In the genomic region with DNA sequence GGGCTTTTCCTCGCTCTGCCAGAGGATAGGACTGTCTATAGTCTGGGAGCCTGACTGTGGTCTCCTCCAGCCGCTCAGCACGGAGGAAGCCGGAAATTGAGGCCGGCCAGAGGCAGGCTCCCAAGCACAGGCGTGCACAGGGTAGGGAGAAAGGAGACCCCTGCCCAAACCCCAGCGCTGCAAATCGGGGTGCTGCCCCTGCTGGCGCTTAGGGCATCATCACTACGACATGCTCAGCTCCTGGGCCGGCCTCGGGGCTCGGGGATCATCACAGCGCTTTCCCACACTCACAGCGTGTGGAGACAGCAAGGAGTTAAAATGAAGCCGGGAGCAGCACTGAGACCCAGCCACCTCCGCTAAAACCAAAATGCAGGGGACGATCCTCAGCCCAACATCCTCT, we compare ENCODE assay signal across 13 cellular contexts.
"Had no signal": no experiment of that assay in that cellular context is flagged by ENCODE, and none has a peak within 500 bp of the region (broad histone marks: within the 10 kb centered on the region; RNA-seq: fewer than 3 reads in every experiment).

No MANE protein-coding gene starts in this region.

- H3K4me3 ChIP-seq: gastroesophageal sphincter, heart right ventricle, transverse colon had no signal

- H3K4me1 Mint-ChIP-seq: activated naive CD8-positive, alpha-beta T cell treated with anti-CD3 and anti-CD28 coated beads, Interleukin-2, amount 50 U/mL, for 24 hours; activated T-helper 17 cell treated with anti-CD3 and anti-CD28 coated beads, Interleukin-2, amount 50 U/mL, for 72 hours; memory B cell; stimulated activated effector memory CD8-positive, alpha-beta T cell treated with anti-CD3 and anti-CD28 coated beads, Interleukin-12 subunit alpha, Interleukin-12 subunit beta, amount 100 ng/mL, for 72 hours had no signal

- H3K9me3 ChIP-seq: gastroesophageal sphincter, heart right ventricle, transverse colon had no signal

- H3K27ac Mint-ChIP-seq: activated naive CD8-positive, alpha-beta T cell treated with anti-CD3 and anti-CD28 coated beads, Interleukin-2, amount 50 U/mL, for 24 hours; activated T-helper 17 cell treated with anti-CD3 and anti-CD28 coated beads, Interleukin-2, amount 50 U/mL, for 72 hours; memory B cell; natural killer cell treated with Interleukin-12 subunit alpha and Interleukin-12 subunit beta and Interleukin-15 and Interleukin-18, amount 100 ng/mL, for 72 hours; stimulated activated effector memory CD8-positive, alpha-beta T cell treated with anti-CD3 and anti-CD28 coated beads, Interleukin-12 subunit alpha, Interleukin-12 subunit beta, amount 100 ng/mL, for 72 hours had no signal

- H3K27ac ChIP-seq: gastroesophageal sphincter, transverse colon had no signal

- H3K36me3 ChIP-seq: gastroesophageal sphincter, transverse colon had no signal

- H3K4me3 Mint-ChIP-seq: activated naive CD8-positive, alpha-beta T cell treated with anti-CD3 and anti-CD28 coated beads, Interleukin-2, amount 50 U/mL, for 24 hours; activated T-helper 17 cell treated with anti-CD3 and anti-CD28 coated beads, Interleukin-2, amount 50 U/mL, for 72 hours; memory B cell; natural killer cell treated with Interleukin-12 subunit alpha and Interleukin-12 subunit beta and Interleukin-15 and Interleukin-18, amount 100 ng/mL, for 72 hours; stimulated activated effector memory CD8-positive, alpha-beta T cell treated with anti-CD3 and anti-CD28 coated beads, Interleukin-12 subunit alpha, Interleukin-12 subunit beta, amount 100 ng/mL, for 72 hours had no signal

- H3K9me3 Mint-ChIP-seq: activated naive CD8-positive, alpha-beta T cell treated with anti-CD3 and anti-CD28 coated beads, Interleukin-2, amount 50 U/mL, for 24 hours; activated T-helper 17 cell treated with anti-CD3 and anti-CD28 coated beads, Interleukin-2, amount 50 U/mL, for 72 hours; memory B cell; natural killer cell treated with Interleukin-12 subunit alpha and Interleukin-12 subunit beta and Interleukin-15 and Interleukin-18, amount 100 ng/mL, for 72 hours; stimulated activated effector memory CD8-positive, alpha-beta T cell treated with anti-CD3 and anti-CD28 coated beads, Interleukin-12 subunit alpha, Interleukin-12 subunit beta, amount 100 ng/mL, for 72 hours had no signal

- H3K36me3 Mint-ChIP-seq: memory B cell; natural killer cell treated with Interleukin-12 subunit alpha and Interleukin-12 subunit beta and Interleukin-15 and Interleukin-18, amount 100 ng/mL, for 72 hours; stimulated activated effector memory CD8-positive, alpha-beta T cell treated with anti-CD3 and anti-CD28 coated beads, Interleukin-12 subunit alpha, Interleukin-12 subunit beta, amount 100 ng/mL, for 72 hours had no signal

- DNase-seq: activated CD4-positive, alpha-beta T cell treated with anti-CD3 and anti-CD28 coated beads for 1 hour; activated CD4-positive, alpha-beta T cell treated with anti-CD3 and anti-CD28 coated beads, Interleukin-2, amount 50 U/mL, for 4 hours; activated naive CD4-positive, alpha-beta T cell treated with Interleukin-2 at 50 U/mL for 16 hours; activated naive CD8-positive, alpha-beta T cell treated with anti-CD3 and anti-CD28 coated beads, Interleukin-2, amount 50 U/mL, for 24 hours; erythroblast; heart right ventricle; left ventricle myocardium superior; transverse colon had no signal

- ATAC-seq: activated naive CD8-positive, alpha-beta T cell treated with anti-CD3 and anti-CD28 coated beads, Interleukin-2, amount 50 U/mL, for 24 hours; activated T-helper 17 cell treated with anti-CD3 and anti-CD28 coated beads, Interleukin-2, amount 50 U/mL, for 72 hours; gastroesophageal sphincter; heart right ventricle; left ventricle myocardium superior; natural killer cell treated with Interleukin-12 subunit alpha and Interleukin-12 subunit beta and Interleukin-15 and Interleukin-18, amount 100 ng/mL, for 72 hours; stimulated activated effector memory CD8-positive, alpha-beta T cell treated with anti-CD3 and anti-CD28 coated beads, Interleukin-12 subunit alpha, Interleukin-12 subunit beta, amount 100 ng/mL, for 72 hours had no signal
